In genomic region chr17:82655038-82655479, GRCh38 we compare ENCODE assay signal across 14 cellular contexts. TPM values are rescaled to one million over a fixed set of nuclear protein-coding genes. Genes with fewer than 3 reads are reported as not detected.
A peak's percentile ranks its signal among the peaks of the same experiment; 100 is the strongest.
DNase-seq lines count a peak whose midpoint lies in the region; ATAC-seq and TF ChIP-seq lines count a peak whose summit lies in the region.
"Had no signal": no experiment of that assay in that cellular context is flagged by ENCODE, and none has a peak within 500 bp of the region (broad histone marks: within the 10 kb centered on the region; RNA-seq: fewer than 3 reads in every experiment).

No MANE protein-coding gene starts in this region.

- peaks cover 5% of the 10 kb centered on the region for H3K4me1 Mint-ChIP-seq in type B pancreatic cell (ENCODE audit: unreplicated experiment)
- H3K4me1 Mint-ChIP-seq: activated CD4-positive, alpha-beta T cell treated with anti-CD3 and anti-CD28 coated beads, Interleukin-2, amount 10 ng/mL, durations not matched to agents 7 days and 5 days had no signal

- no peak overlapping the region for H3K4me3 Mint-ChIP-seq in type B pancreatic cell
- H3K4me3 Mint-ChIP-seq: activated CD4-positive, alpha-beta T cell treated with anti-CD3 and anti-CD28 coated beads, Interleukin-2, amount 10 ng/mL, durations not matched to agents 7 days and 5 days had no signal

- in situ Hi-C loops in T47D (cut with HindIII; ENCODE audit: low pct_unique_long_range_greater_than_20kb, low sequenced_read_pairs) (no loop called here), mammary epithelial cell (cut with MboI; ENCODE audit: low sequenced_read_pairs in 2 of 2) (loop anchor here in 1 of 2 donors (5.0 to 10.0 kb wide), 2 partner anchors 100 to 122 kb away; partner anchors contain the start of gene TBCD)

- peaks cover 7% of the 10 kb centered on the region for H3K36me3 Mint-ChIP-seq in type B pancreatic cell

- no peak overlapping the region for H3K9ac ChIP-seq in mammary epithelial cell (ENCODE audit: insufficient read depth, low read length)

- DNase-seq in T47D (ENCODE audit: low read depth in 1 of 2, low spot score in 1 of 2) (peak; percentile 83 to 88), mammary epithelial cell (no peak), adrenal gland (peak; percentile 52 to 75 (median 68)), left colon (peak; percentile 53 to 63), type B pancreatic cell (ENCODE audit: extremely low spot score, unreplicated experiment) (no peak), NCI-H2196 (lab: John Stamatoyannopoulos, UW; ENCODE audit: unreplicated experiment) (no peak), NCI-H1417 treated with DMSO at 0.1 percent for 48 hours (lab: John Stamatoyannopoulos, UW) (no peak)
- DNase-seq in activated CD8-positive, alpha-beta memory T cell treated with anti-CD3 and anti-CD28 coated beads, Interleukin-2, amount 50 U/mL, for 48 hours: no peak
- DNase-seq: activated CD4-positive, alpha-beta T cell treated with anti-CD3 and anti-CD28 coated beads, Interleukin-2, amount 10 ng/mL, durations not matched to agents 7 days and 5 days; activated gamma-delta T cell treated with Interleukin-2 at 50 U/mL for 16 hours; cerebellar nuclear complex; DND-41; NCI-H524 treated with DMSO at 0.1 percent for 48 hours had no signal

- no peaks in the 10 kb centered on the region for H3K9me3 Mint-ChIP-seq in type B pancreatic cell

- peak in 1 of 2 donors; percentile 16 for TF ChIP-seq POLR2A in adrenal gland (IDR thresholded peaks at IDR 0.05)

- dilution Hi-C loops in mammary epithelial cell (cut with HindIII; ENCODE audit: low sequenced_read_pairs): no loop called here

- H3K79me2 ChIP-seq in mammary epithelial cell (ENCODE audit: insufficient read depth, low read length): no peaks in the 10 kb centered on the region

- TF ChIP-seq CTCF in mammary epithelial cell (conservative IDR thresholded peaks at IDR 0.05 in 1 of 2, IDR thresholded peaks at IDR 0.05 in 1 of 2; ENCODE audit: extremely low read depth in 1 of 2, insufficient read depth in 1 of 2, low read depth in 1 of 2, low read length in 2 of 2) (no peak), adrenal gland (IDR thresholded peaks at IDR 0.05) (no peak), type B pancreatic cell (conservative IDR thresholded peaks at IDR 0.05) (no peak)

- H3K9me3 ChIP-seq in mammary epithelial cell (replicated peaks; ENCODE audit: insufficient read depth, low read length) (no peaks in the 10 kb centered on the region), adrenal gland (replicated peaks in 1 of 3) (no peaks in the 10 kb centered on the region)

- no peaks in the 10 kb centered on the region for H3K27me3 ChIP-seq in mammary epithelial cell (ENCODE audit: insufficient read depth, low read length)
- H3K27me3 ChIP-seq in adrenal gland: no peaks in the 10 kb centered on the region

- no peak overlapping the region for H3K27ac ChIP-seq in mammary epithelial cell (ENCODE audit: insufficient read depth, low read depth, low read length)
- peak overlapping the region; percentile 9 to 86 (median 67) for H3K27ac ChIP-seq in adrenal gland
- H3K27ac ChIP-seq: SK-N-MC had no signal

- WGBS in mammary epithelial cell (ENCODE audit: low coverage, missing lambda C conversion rate): 83% methylated on average over 15 of the region's 15 CpGs
- WGBS in adrenal gland, 4 donors: 28 to 41% (median 33%) methylated on average over 15 of the region's 15 CpGs

- no peaks in the 10 kb centered on the region for H3K27me3 Mint-ChIP-seq in type B pancreatic cell
- H3K27me3 Mint-ChIP-seq: activated CD4-positive, alpha-beta T cell treated with anti-CD3 and anti-CD28 coated beads, Interleukin-2, amount 10 ng/mL, durations not matched to agents 7 days and 5 days had no signal

- no peak overlapping the region for H3K4me3 ChIP-seq in mammary epithelial cell (replicated peaks in 1 of 3; ENCODE audit: insufficient read depth in 1 of 3, low read depth in 2 of 3, low read length in 3 of 3)
- H3K4me3 ChIP-seq in adrenal gland: no peak overlapping the region
- H3K4me3 ChIP-seq: SK-N-MC had no signal

- H2AFZ ChIP-seq in mammary epithelial cell (ENCODE audit: low read depth, low read length): no peak overlapping the region

- H3K4me1 ChIP-seq in mammary epithelial cell (ENCODE audit: insufficient read depth, low read length): no peaks in the 10 kb centered on the region
- peaks cover 5 to 19% of the 10 kb centered on the region in 2 donors for H3K4me1 ChIP-seq in adrenal gland (replicated peaks in 1 of 2)

- H3K27ac Mint-ChIP-seq in type B pancreatic cell: peak overlapping the region; percentile 88
- H3K27ac Mint-ChIP-seq: activated CD4-positive, alpha-beta T cell treated with anti-CD3 and anti-CD28 coated beads, Interleukin-2, amount 10 ng/mL, durations not matched to agents 7 days and 5 days had no signal

- intact Hi-C loops in mammary epithelial cell (cut with micrococcal nuclease): no loop called here
- intact Hi-C loops in adrenal gland (cut with DNase I): no loop called here
- intact Hi-C loops in left colon (cut with DNase I, micrococcal nuclease): no loop called here

- CTCF ChIA-PET in mammary epithelial cell (lab: Charles Lee; ENCODE audit: low non-redundant PET): interaction anchor here (0.8 kb wide), 1 partner anchor 61 kb away, joined by 12 read pairs; the partner anchor contains the start of gene FN3KRP

- H4K20me1 ChIP-seq in mammary epithelial cell (ENCODE audit: insufficient read depth, low read length): no peaks in the 10 kb centered on the region

- BruUV-seq in mammary epithelial cell (replicated peaks; lab: Mats Ljungman, UMichigan): no TSS peak

- H3K36me3 ChIP-seq in mammary epithelial cell (ENCODE audit: insufficient read depth, low read length) (no peaks in the 10 kb centered on the region), adrenal gland (replicated peaks in 1 of 2) (no peaks in the 10 kb centered on the region)

- H3K4me2 ChIP-seq in mammary epithelial cell (ENCODE audit: insufficient read depth, low read depth, low read length): no peak overlapping the region

- ATAC-seq in left colon: peak; percentile 73

RNA-seq across cellular contexts. Expression of gene WDR45B, which starts 6.8 kb away (rescaled TPM):
- total RNA-seq in mammary epithelial cell (10 to 100 TPM; 62.2 to 68.4 TPM), adrenal gland (100 to 1,000 TPM in 1 of 8 donors, 10 to 100 TPM in 7; 57.9 to 102 (median 74.6) TPM), left colon (10 to 100 TPM; 67.1 to 77.9 TPM), type B pancreatic cell (ENCODE audit: low replicate concordance) (74.0 and 100 TPM in 2 replicates)
- polyA plus RNA-seq in mammary epithelial cell (71.9 TPM), adrenal gland (10 to 100 TPM; 48.6 to 75.1 (median 71.4) TPM)
- polyA minus RNA-seq in mammary epithelial cell: 71.2 TPM

RNA-seq across cellular contexts. Expression of gene RAB40B, which starts 43.4 kb away (rescaled TPM):
- 10 to 100 TPM; 13.3 to 17.8 TPM for total RNA-seq in mammary epithelial cell
- polyA plus RNA-seq in mammary epithelial cell: 16.5 TPM
- 10.5 TPM for polyA minus RNA-seq in mammary epithelial cell
- total RNA-seq in adrenal gland: 10 to 100 TPM in 6 of 8 donors, 1 to 10 TPM in 2; 5.9 to 33.3 (median 14.0) TPM
- 10 to 100 TPM in 2 of 3 donors, 1 to 10 TPM in 1; 4.1 to 19.1 (median 16.8) TPM for polyA plus RNA-seq in adrenal gland
- 10 to 100 TPM; 29.4 to 29.5 TPM for total RNA-seq in left colon
- 16.7 and 18.9 TPM in 2 replicates for total RNA-seq in type B pancreatic cell (ENCODE audit: low replicate concordance)

Comparison
In these comparisons a context has a peak if more than half of its experiments do, and no peak if none do; other contexts are left out.
1. DNase-seq: peak in T47D (2 of 2), adrenal gland (7 of 7) and left colon (2 of 2); none in mammary epithelial cell (single experiment), type B pancreatic cell (single experiment), NCI-H2196 (single experiment), activated CD8-positive, alpha-beta memory T cell treated with anti-CD3 and anti-CD28 coated beads, Interleukin-2, amount 50 U/mL, for 48 hours (single experiment) and NCI-H1417 treated with DMSO at 0.1 percent for 48 hours (single experiment).